25 cellular contexts compared by ENCODE assay signal in genomic region chrX:13843150-13843721, GRCh38. TPM values are rescaled to one million over a fixed set of nuclear protein-coding genes. Genes with fewer than 3 reads are reported as not detected.
A peak's percentile ranks its signal among the peaks of the same experiment; 100 is the strongest.
DNase-seq lines count a peak whose midpoint lies in the region; ATAC-seq, FAIRE-seq and TF ChIP-seq lines count a peak whose summit lies in the region.
"Had no signal": no experiment of that assay in that cellular context is flagged by ENCODE, and none has a peak within 500 bp of the region (broad histone marks: within the 10 kb centered on the region; RNA-seq: fewer than 3 reads in every experiment).

No MANE protein-coding gene starts in this region.

- no peaks in the 10 kb centered on the region for H3K4me1 ChIP-seq in A549
- peaks cover 33% of the 10 kb centered on the region for H3K4me1 ChIP-seq in KMS-11 (ENCODE audit: low read depth, poor library complexity, severe bottlenecking)
- H3K4me1 ChIP-seq in GM12878 (ENCODE audit: control insufficient read depth, insufficient read depth, low read length) = no peaks in the 10 kb centered on the region
- H3K4me1 ChIP-seq: BLaER1 treated with 17β-estradiol and CSF1 and Interleukin-3, amounts not matched to agents 10 nM and 100 nM had no signal

- no peaks in the 10 kb centered on the region for H3K9me3 ChIP-seq in A549
- H3K9me3 ChIP-seq in GM12878 (replicated peaks; ENCODE audit: control insufficient read depth, insufficient read depth, low read length) = no peaks in the 10 kb centered on the region; the same call in 2 of the 3 replicates
- H3K9me3 ChIP-seq: BLaER1 treated with 17β-estradiol and CSF1 and Interleukin-3, amounts not matched to agents 10 nM and 100 nM had no signal

- H3K79me2 ChIP-seq in KMS-11 (ENCODE audit: insufficient read depth, low read depth) (no peaks in the 10 kb centered on the region), GM12878 (ENCODE audit: control insufficient read depth, insufficient read depth, low read length) (no peaks in the 10 kb centered on the region)

- no peak overlapping the region for H3K4me2 ChIP-seq in A549
- peak overlapping the region; percentile 37 for H3K4me2 ChIP-seq in KMS-11
- no peak overlapping the region for H3K4me2 ChIP-seq in GM12878 (ENCODE audit: control insufficient read depth, insufficient read depth)
- H3K4me2 ChIP-seq: BLaER1 treated with 17β-estradiol and CSF1 and Interleukin-3, amounts not matched to agents 10 nM and 100 nM had no signal

- in situ Hi-C loops in GM12878 (cut with MboI) (no loop called here), GM13977 (cut with MboI; ENCODE audit: low pct_unique_long_range_greater_than_20kb, low sequenced_read_pairs, unreplicated experiment) (no loop called here)

- H3K4me3 ChIP-seq in A549 = no peak overlapping the region
- no peak overlapping the region for H3K4me3 ChIP-seq in KMS-11 (IDR thresholded peaks at IDR 0.05; ENCODE audit: insufficient read depth, low read depth, low read length)
- H3K4me3 ChIP-seq in GM12878 = no peak overlapping the region
- H3K4me3 ChIP-seq: BLaER1 treated with 17β-estradiol and CSF1 and Interleukin-3, amounts not matched to agents 10 nM and 100 nM had no signal

- FAIRE-seq in A549 (lab: Jason Lieb, UNC) (peak; percentile 84), GM12891 (lab: Jason Lieb, UNC) (peak; percentile 50), GM12878 (lab: Jason Lieb, UNC) (no peak)
- FAIRE-seq: A204.1 had no signal

- no peak for TF ChIP-seq CTCF in A549 (IDR thresholded peaks at IDR 0.05)
- no peak for TF ChIP-seq CTCF in KMS-11 (conservative IDR thresholded peaks at IDR 0.05; ENCODE audit: low read depth, low read length)
- no peak for TF ChIP-seq CTCF in GM12878 (IDR thresholded peaks at IDR 0.05 in 2 of 3, conservative IDR thresholded peaks at IDR 0.05 in 1 of 3; ENCODE audit: control insufficient read depth in 2 of 3, extremely low read depth in 1 of 3, insufficient read depth in 1 of 3, low read depth in 3 of 3, low read length in 3 of 3)
- TF ChIP-seq CTCF in GM13977 (IDR thresholded peaks at IDR 0.05; ENCODE audit: extremely low read depth, insufficient read depth, missing control alignments) = no peak
- TF ChIP-seq CTCF in GM10248 (IDR thresholded peaks at IDR 0.05; ENCODE audit: control extremely low read depth, extremely low read depth, low read depth, missing control alignments) = no peak

- TF ChIP-seq RAD21 in A549 (conservative IDR thresholded peaks at IDR 0.05 in 1 of 2, IDR thresholded peaks at IDR 0.05 in 1 of 2) (no peak), GM12878 (IDR thresholded peaks at IDR 0.05; ENCODE audit: insufficient read depth, low read depth, low read length) (no peak)

- H3K9ac ChIP-seq in KMS-11 (peak overlapping the region; percentile 8; the same call in 1 of the 2 replicates), GM12878 (ENCODE audit: control insufficient read depth, insufficient read depth, low read length) (no peak overlapping the region)
- H3K9ac ChIP-seq: BLaER1 treated with 17β-estradiol and CSF1 and Interleukin-3, amounts not matched to agents 10 nM and 100 nM had no signal

- no TSS peak for BruUV-seq in GM12878 (replicated peaks; lab: Mats Ljungman, UMichigan)

- SMC1A ChIA-PET in GM12878 (lab: Charles Lee; ENCODE audit: uncharacterized antibody, unreplicated experiment) = interaction anchor here (0.8 to 1.1 kb wide), 4 partner anchors 11 to 129 kb away, joined by 3 read pairs; no protein-coding TSS in a partner anchor

- H2AFZ ChIP-seq in KMS-11 (ENCODE audit: low read depth) (no peak overlapping the region), GM12878 (ENCODE audit: control insufficient read depth, low read depth, low read length) (no peak overlapping the region)

- POLR2A ChIA-PET in A549 (lab: Yijun Ruan, JAX) = no interaction called here
- POLR2A ChIA-PET in GM12878 (lab: Charles Lee) = no interaction called here
- POLR2A ChIA-PET in GM10248 (lab: Yijun Ruan, JAX) = no interaction called here

- intact Hi-C loops in GM12878 (cut with micrococcal nuclease; ENCODE audit: unreplicated experiment) = no loop called here

- DNase-seq in A549 (ENCODE audit: low read depth in 1 of 2, low spot score in 1 of 2) (no peak), GM12891 (ENCODE audit: insufficient read length, low spot score) (no peak), GM12878 (ENCODE audit: low read depth, low spot score) (no peak), GM13977 (ENCODE audit: low spot score) (no peak), GM10248 (ENCODE audit: extremely low spot score) (no peak), activated gamma-delta T cell (lab: John Stamatoyannopoulos, UW) (no peak)
- DNase-seq: AML-193; CD4-positive, alpha-beta memory T cell; COR-L47; DMS79; EL; GDM1; Karpas-422; NCI-H2029; NCI-H510A; NCI-H69; SHP77 treated with DMSO at 0.1 percent for 48 hours; T-helper 1 cell had no signal

- no peak overlapping the region for H3K27ac ChIP-seq in A549
- peak overlapping the region; percentile 71 for H3K27ac ChIP-seq in KMS-11
- H3K27ac ChIP-seq in GM12878 (ENCODE audit: control insufficient read depth, insufficient read depth) = no peak overlapping the region
- H3K27ac ChIP-seq: BLaER1 treated with 17β-estradiol and CSF1 and Interleukin-3, amounts not matched to agents 10 nM and 100 nM had no signal

- CTCF ChIA-PET in A549 (lab: Yijun Ruan, JAX) = no interaction called here
- CTCF ChIA-PET in GM12878 (lab: Yijun Ruan, JAX) = interaction anchor here (2.7 kb wide), 1 partner anchor 9 kb away, joined by 8 read pairs; no protein-coding TSS in a partner anchor
- CTCF ChIA-PET in GM10248 (lab: Yijun Ruan, JAX) = no interaction called here

- WGBS in A549 (ENCODE audit: missing lambda C conversion rate) = 16% methylated on average over 1 of the region's 1 CpG
- 45% methylated on average over 1 of the region's 1 CpG for WGBS in GM12878 (ENCODE audit: insufficient coverage, insufficient replicate concordance, low lambda C conversion rate, missing lambda C conversion rate)

- TF ChIP-seq POLR2A in A549 (IDR thresholded peaks at IDR 0.05; ENCODE audit: low read length) (no peak), GM12891 (IDR thresholded peaks at IDR 0.05; ENCODE audit: low read depth, low read length) (no peak), GM12878 (IDR thresholded peaks at IDR 0.05; ENCODE audit: low read depth, low read length) (no peak)

- no peaks in the 10 kb centered on the region for H4K20me1 ChIP-seq in KMS-11 (ENCODE audit: insufficient read depth)
- H4K20me1 ChIP-seq in GM12878 (ENCODE audit: control insufficient read depth, insufficient read depth) = no peaks in the 10 kb centered on the region

- TF ChIP-seq EP300 in A549 (IDR thresholded peaks at IDR 0.05) = no peak
- TF ChIP-seq EP300 in GM12878 (IDR thresholded peaks at IDR 0.05; ENCODE audit: borderline replicate concordance in 1 of 2, control insufficient read depth in 1 of 2, low read depth in 2 of 2, low read length in 2 of 2) = no peak

- RAD21 ChIA-PET in GM12878 (lab: Charles Lee; ENCODE audit: unreplicated experiment) = no interaction called here

- no peaks in the 10 kb centered on the region for H3K36me3 ChIP-seq in KMS-11 (ENCODE audit: insufficient read depth)
- H3K36me3 ChIP-seq in GM12878 (ENCODE audit: control insufficient read depth in 2 of 2, insufficient read depth in 2 of 2, low read length in 1 of 2) = no peaks in the 10 kb centered on the region
- H3K36me3 ChIP-seq: BLaER1 treated with 17β-estradiol and CSF1 and Interleukin-3, amounts not matched to agents 10 nM and 100 nM had no signal

- no peaks in the 10 kb centered on the region for H3K27me3 ChIP-seq in KMS-11 (ENCODE audit: insufficient read depth, low read depth)
- H3K27me3 ChIP-seq in GM12878 (replicated peaks in 1 of 2; ENCODE audit: control insufficient read depth in 2 of 2, insufficient read depth in 2 of 2, low read length in 1 of 2) = peaks cover 0 to 2% of the 10 kb centered on the region in 2 experiments; a peak in 1 of 4 replicates

- no peak for ATAC-seq in A549
- ATAC-seq in GM12878 = peak; percentile 79
- no peak for ATAC-seq in GM18873 (IDR thresholded peaks at IDR 0.05; ENCODE audit: low FRiP score, unreplicated experiment)
- ATAC-seq: HCT116, Panc1 had no signal

TF ChIP-seq in A549, 52 proteins besides CTCF, POLR2A, EP300 and RAD21 (continues in another document):
- no peak for TF ChIP-seq FOXS1 (CRISPR knock-in tag; IDR thresholded peaks at IDR 0.05)
- no peak for TF ChIP-seq NPAS2 (CRISPR knock-in tag; IDR thresholded peaks at IDR 0.05; ENCODE audit: borderline replicate concordance)

TF ChIP-seq in GM12891, 5 proteins besides CTCF, POLR2A, EP300 and RAD21 (continues in another document):
- TF ChIP-seq POLR2AphosphoS5 (IDR thresholded peaks at IDR 0.05; ENCODE audit: low read depth, low read length) (no peak), TAF1 (IDR thresholded peaks at IDR 0.05; ENCODE audit: low read depth, low read length) (no peak), SPI1 (IDR thresholded peaks at IDR 0.05; ENCODE audit: low read depth, low read length) (no peak)

TF ChIP-seq in GM12878, 131 proteins besides CTCF, POLR2A, EP300 and RAD21 (continues in another document):
- TF ChIP-seq YY1 (IDR thresholded peaks at IDR 0.05; ENCODE audit: low read depth, low read length) (no peak), ETV6 (conservative IDR thresholded peaks at IDR 0.05 in 1 of 2, IDR thresholded peaks at IDR 0.05 in 1 of 2; ENCODE audit: borderline replicate concordance in 1 of 2, low read depth in 1 of 2) (no peak), ZNF217 (IDR thresholded peaks at IDR 0.05) (no peak)

RNA-seq across cellular contexts. Expression of gene GPM6B, which starts 26.3 kb away (rescaled TPM):
- 0.10 TPM in 1 of 2 replicates, not detected in the other for polyA plus RNA-seq in A549 (2011; rRNA removed)
- polyA plus RNA-seq in A549 (2012; cell fraction: cytosol; rRNA removed) = 0.01 TPM in 2 replicates
- not detected in 2 replicates for polyA plus RNA-seq in A549 (2012; cell fraction: nucleus; rRNA removed)
- polyA plus RNA-seq in A549 (2017; fragmentation: RNase III; extraction: RNeasy Plus Mini Kit Qiagen cat#74134 plus additional on column Dnase treatment) = 0.03 to 0.05 TPM in 2 of 3 replicates, not detected in the other
- not detected in 2 replicates for polyA minus RNA-seq in A549 (2011; rRNA and poly(A)+ RNA removed)
- 0.30 TPM for polyA plus RNA-seq in GM12891 (2012; ENCODE audit: low read depth, missing spikeins)
- 0.34 and 0.79 TPM in 2 replicates for total RNA-seq in GM12878 (2013; cell fraction: nucleolus; rRNA removed)
- total RNA-seq in GM12878 (2014; rRNA removed) = 0.33 TPM in 1 of 2 replicates, not detected in the other
- 0.04 TPM in 1 of 2 replicates, not detected in the other for total RNA-seq in GM12878 (2014; rRNA removed; fragmentation: Illumina TruSeq; extraction: Trizol)
- 0.21 TPM in 1 of 2 replicates, not detected in the other for total RNA-seq in GM12878 (2021)
- 0.24 TPM for polyA plus RNA-seq in GM12878 (2011; ENCODE audit: low read depth)
- polyA plus RNA-seq in GM12878 (2011; rRNA removed) = 0.42 and 0.48 TPM in 2 replicates
- polyA plus RNA-seq in GM12878 (2011; cell fraction: cytosol; rRNA removed) = 0.35 and 0.45 TPM in 2 replicates
- 0.29 and 0.43 TPM in 2 replicates for polyA plus RNA-seq in GM12878 (2011; cell fraction: nucleus; rRNA removed)
- 0.62 TPM in 2 replicates for polyA plus RNA-seq in GM12878 (2012)
- polyA plus RNA-seq in GM12878 (2014; fragmentation: Illumina TruSeq; extraction: Trizol) = 0.01 TPM in 1 of 2 replicates, not detected in the other
- under 1 TPM; 0.26 to 0.53 TPM for polyA plus RNA-seq in GM12878 (2014; fragmentation: Nextera tagmentation; extraction: Ambion mirVana)
- polyA plus RNA-seq in GM12878 (2014; rRNA removed) = 0.05 TPM in 1 of 2 replicates, not detected in the other
- polyA plus RNA-seq in GM12878 (2016; fragmentation: Nextera tagmentation; extraction: Ambion mirVana) = 1 to 10 TPM; 2.6 TPM
- 0.07 and 2.2 TPM in 2 replicates for polyA minus RNA-seq in GM12878 (2011; rRNA and poly(A)+ RNA removed)
- not detected in 2 replicates for polyA minus RNA-seq in GM12878 (2011; cell fraction: cytosol; rRNA and poly(A)+ RNA removed)
- polyA minus RNA-seq in GM12878 (2011; cell fraction: nucleus; rRNA and poly(A)+ RNA removed) = 0.24 TPM in 1 of 2 replicates, not detected in the other
- total RNA-seq: CD4-positive, alpha-beta memory T cell; OCI-LY7 had no signal
